ENCODE assay signal across 29 cellular contexts in the genomic region with DNA sequence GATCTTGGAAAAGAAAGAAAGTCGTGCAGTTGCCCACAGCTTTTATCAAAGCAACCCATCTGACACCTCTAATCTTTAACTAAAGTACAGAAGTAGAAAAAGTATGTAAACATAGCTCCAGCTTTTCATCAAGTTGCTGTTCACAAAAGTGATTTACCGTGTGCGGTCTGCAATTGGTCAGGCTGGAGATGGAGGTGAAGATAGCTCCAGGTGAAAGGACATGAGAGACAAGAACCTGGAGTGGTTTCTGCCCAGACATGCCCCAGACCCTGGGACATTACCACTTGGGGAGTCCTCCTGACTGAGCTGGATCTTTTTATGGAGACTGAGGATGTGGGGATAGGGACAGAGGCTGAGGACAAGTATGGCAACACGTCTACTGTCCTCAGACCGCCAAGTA.
"Had no signal": no experiment of that assay in that cellular context is flagged by ENCODE, and none has a peak within 500 bp of the region (broad histone marks: within the 10 kb centered on the region; RNA-seq: fewer than 3 reads in every experiment).

No MANE protein-coding gene starts in this region.

- H3K27me3 ChIP-seq: colonic mucosa, esophagus muscularis mucosa, foreskin keratinocyte, heart left ventricle, ovary, sigmoid colon, upper lobe of right lung had no signal

- ATAC-seq: activated naive CD4-positive, alpha-beta T cell treated with anti-CD3 and anti-CD28 coated beads, Interleukin-2, amount 50 U/mL, for 72 hours; activated T-cell treated with anti-CD3 and anti-CD28 coated beads, Interleukin-2, amount 50 U/mL, for 72 hours; foreskin keratinocyte; heart left ventricle; left lobe of liver; lower lobe of right lung; psoas muscle; stimulated activated effector memory CD8-positive, alpha-beta T cell treated with anti-CD3 and anti-CD28 coated beads, Interleukin-12 subunit alpha, Interleukin-12 subunit beta, amount 100 ng/mL, for 72 hours; stimulated activated naive CD8-positive, alpha-beta T cell treated with anti-CD3 and anti-CD28 coated beads, Interleukin-15, amount 100 ng/mL, for 72 hours; upper lobe of right lung had no signal

- DNase-seq: activated CD4-positive, alpha-beta T cell treated with anti-CD3 and anti-CD28 coated beads for 4 hours; activated CD4-positive, alpha-beta T cell treated with anti-CD3 and anti-CD28 coated beads, Interleukin-2, amount 50 U/mL, for 4 hours; activated CD4-positive, CD25-positive, alpha-beta regulatory T cell; activated naive CD4-positive, alpha-beta T cell; activated T-cell treated with anti-CD3 and anti-CD28 coated beads for 4 hours; activated T-cell treated with anti-CD3 and anti-CD28 coated beads, Interleukin-2, amount 50 U/mL, for 72 hours; anterior cingulate cortex; colonic mucosa; endodermal cell; heart left ventricle; kidney glomerular epithelial cell; lower lobe of right lung; ovary; psoas muscle; sigmoid colon; small intestine; stimulated activated CD4-positive, alpha-beta T cell treated with anti-CD3 and anti-CD28 coated beads, Interleukin-4, amount 100 ng/mL, for 24 hours; stimulated activated naive CD8-positive, alpha-beta T cell treated with anti-CD3 and anti-CD28 coated beads, Interleukin-15, amount 100 ng/mL, for 72 hours; substantia nigra; T-helper 1 cell; upper lobe of right lung had no signal

- H3K27ac ChIP-seq: colonic mucosa, esophagus muscularis mucosa, foreskin keratinocyte, heart left ventricle, lower lobe of right lung, neutrophil, ovary, psoas muscle, sigmoid colon, upper lobe of right lung had no signal

- H3K4me3 Mint-ChIP-seq: activated T-cell treated with anti-CD3 and anti-CD28 coated beads, Interleukin-2, amount 50 U/mL, for 72 hours; endodermal cell; nephron; stimulated activated effector memory CD8-positive, alpha-beta T cell treated with anti-CD3 and anti-CD28 coated beads, Interleukin-12 subunit alpha, Interleukin-12 subunit beta, amount 100 ng/mL, for 72 hours; stimulated activated naive CD8-positive, alpha-beta T cell treated with anti-CD3 and anti-CD28 coated beads, Interleukin-15, amount 100 ng/mL, for 72 hours; T-helper 2 cell treated with Interferon-gamma antibody and Interleukin-4, amounts not matched to agents 5 μg/mL and 100 μg/mL, for 36 hours had no signal

- H3K4me1 ChIP-seq: colonic mucosa, lower lobe of right lung, psoas muscle, upper lobe of right lung had no signal

- H3K9me3 Mint-ChIP-seq: activated T-cell treated with anti-CD3 and anti-CD28 coated beads, Interleukin-2, amount 50 U/mL, for 72 hours; endodermal cell; nephron; stimulated activated effector memory CD8-positive, alpha-beta T cell treated with anti-CD3 and anti-CD28 coated beads, Interleukin-12 subunit alpha, Interleukin-12 subunit beta, amount 100 ng/mL, for 72 hours; T-helper 2 cell treated with Interferon-gamma antibody and Interleukin-4, amounts not matched to agents 5 μg/mL and 100 μg/mL, for 36 hours had no signal

- H3K36me3 Mint-ChIP-seq: stimulated activated effector memory CD8-positive, alpha-beta T cell treated with anti-CD3 and anti-CD28 coated beads, Interleukin-12 subunit alpha, Interleukin-12 subunit beta, amount 100 ng/mL, for 72 hours had no signal

- H3K27ac Mint-ChIP-seq: activated naive CD4-positive, alpha-beta T cell treated with anti-CD3 and anti-CD28 coated beads, Interleukin-2, amount 50 U/mL, for 72 hours; activated T-cell treated with anti-CD3 and anti-CD28 coated beads, Interleukin-2, amount 50 U/mL, for 72 hours; endodermal cell; stimulated activated effector memory CD8-positive, alpha-beta T cell treated with anti-CD3 and anti-CD28 coated beads, Interleukin-12 subunit alpha, Interleukin-12 subunit beta, amount 100 ng/mL, for 72 hours; T-helper 2 cell treated with Interferon-gamma antibody and Interleukin-4, amounts not matched to agents 5 μg/mL and 100 μg/mL, for 36 hours had no signal

- H3K9me3 ChIP-seq: colonic mucosa, esophagus muscularis mucosa, heart left ventricle, lower lobe of right lung, neutrophil, ovary, psoas muscle, sigmoid colon, upper lobe of right lung had no signal

- H3K4me3 ChIP-seq: colonic mucosa, esophagus muscularis mucosa, heart left ventricle, lower lobe of right lung, ovary, psoas muscle, sigmoid colon, upper lobe of right lung had no signal

- H3K36me3 ChIP-seq: colonic mucosa, esophagus muscularis mucosa, heart left ventricle, lower lobe of right lung, neutrophil, ovary, sigmoid colon, upper lobe of right lung had no signal
